Comparison of ENCODE assay signal across 8 cellular contexts in the genomic region with DNA sequence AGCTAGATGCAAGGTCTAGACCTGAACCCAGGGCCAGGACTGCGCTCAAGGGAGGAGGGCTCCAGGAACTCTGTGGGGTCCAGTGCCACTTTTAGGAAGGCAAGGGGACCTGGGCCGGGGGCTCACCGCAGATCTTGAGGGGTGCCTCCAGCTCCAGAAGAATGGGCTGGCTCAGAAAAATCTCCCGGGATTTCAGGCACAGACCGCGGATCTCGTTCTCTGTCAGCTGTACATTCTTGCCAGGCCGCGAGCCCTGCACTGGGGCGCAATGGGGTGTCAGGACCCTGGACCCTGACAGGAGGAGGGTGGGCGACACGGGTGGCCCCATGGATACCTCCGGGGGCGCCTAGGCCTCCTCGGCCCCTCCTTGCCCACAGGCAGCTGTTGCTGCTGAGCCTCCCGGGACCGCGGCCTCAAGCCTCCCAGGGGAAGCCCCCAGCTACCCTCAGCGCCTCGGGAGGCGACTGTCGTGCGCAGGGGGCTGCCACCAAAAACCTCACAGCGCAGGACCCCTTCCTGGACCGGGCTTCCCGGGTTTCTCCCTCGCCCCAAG. TPM values are rescaled to one million over a fixed set of nuclear protein-coding genes. Genes with fewer than 3 reads are reported as not detected.
DNase-seq lines count a peak whose midpoint lies in the region; ATAC-seq and TF ChIP-seq lines count a peak whose summit lies in the region.

No MANE protein-coding gene starts in this region.

- H3K9me3 ChIP-seq in right cardiac atrium (ENCODE audit: control insufficient read depth, low read length) = no peaks in the 10 kb centered on the region

- H3K4me3 Mint-ChIP-seq in activated B cell treated with CpG ODN at 0.5 μM for 24 hours = peak overlapping the region; percentile 86
- peak overlapping the region; percentile 86 for H3K4me3 Mint-ChIP-seq in stimulated activated effector memory CD8-positive, alpha-beta T cell treated with anti-CD3 and anti-CD28 coated beads, Interleukin-12 subunit alpha, Interleukin-12 subunit beta, amount 100 ng/mL, for 72 hours

- ATAC-seq in HG02642 (IDR thresholded peaks at IDR 0.05; ENCODE audit: poor library complexity, unreplicated experiment) = peak; percentile 29
- peak; percentile 16 for ATAC-seq in activated B cell treated with CpG ODN at 0.5 μM for 24 hours (ENCODE audit: low read depth)
- ATAC-seq in right cardiac atrium = peak; percentile 2 to 22
- peak; percentile 11 for ATAC-seq in stimulated activated effector memory CD8-positive, alpha-beta T cell treated with anti-CD3 and anti-CD28 coated beads, Interleukin-12 subunit alpha, Interleukin-12 subunit beta, amount 100 ng/mL, for 72 hours

- peaks cover 50% of the 10 kb centered on the region for H3K36me3 Mint-ChIP-seq in activated B cell treated with CpG ODN at 0.5 μM for 24 hours (ENCODE audit: low read depth)
- H3K36me3 Mint-ChIP-seq in stimulated activated effector memory CD8-positive, alpha-beta T cell treated with anti-CD3 and anti-CD28 coated beads, Interleukin-12 subunit alpha, Interleukin-12 subunit beta, amount 100 ng/mL, for 72 hours = peaks cover 73% of the 10 kb centered on the region

- CTCF ChIA-PET in activated B cell treated with CpG ODN at 0.5 μM for 24 hours (lab: Charles Lee) = interaction anchor here (1.0 to 5.7 kb wide), 21 partner anchors 9 to 107 kb away, joined by 3 to 53 read pairs (median 8); a partner anchor contains a TSS

- WGBS in right cardiac atrium = 4% methylated on average over 27 of the region's 27 CpGs

- no peak for TF ChIP-seq CTCF in GM06990 (IDR thresholded peaks at IDR 0.05; ENCODE audit: insufficient read depth, low read length, poor library complexity, severe bottlenecking)
- TF ChIP-seq CTCF in activated B cell treated with CpG ODN at 0.5 μM for 24 hours (IDR thresholded peaks at IDR 0.05) = no peak

- peak overlapping the region; percentile 90 for H3K4me3 ChIP-seq in GM06990 (replicated peaks; ENCODE audit: low read depth, low read length)
- H3K4me3 ChIP-seq in right cardiac atrium (ENCODE audit: low read length) = peak overlapping the region; percentile 80

- peak overlapping the region; percentile 81 for H3K27ac Mint-ChIP-seq in activated B cell treated with CpG ODN at 0.5 μM for 24 hours
- peak overlapping the region; percentile 64 for H3K27ac Mint-ChIP-seq in stimulated activated effector memory CD8-positive, alpha-beta T cell treated with anti-CD3 and anti-CD28 coated beads, Interleukin-12 subunit alpha, Interleukin-12 subunit beta, amount 100 ng/mL, for 72 hours

- H3K27ac ChIP-seq in right cardiac atrium (ENCODE audit: low read length) = peak overlapping the region; percentile 97

- DNase-seq in GM06990 (ENCODE audit: extremely low read depth, insufficient read length) (no peak), activated B cell treated with CpG ODN at 0.5 μM for 24 hours (no peak), right cardiac atrium (no peak), MV-4-11 (lab: John Stamatoyannopoulos, UW) (no peak), RPMI8226 (no peak), COR-L47 (lab: John Stamatoyannopoulos, UW) (no peak)
- DNase-seq in stimulated activated effector memory CD8-positive, alpha-beta T cell treated with anti-CD3 and anti-CD28 coated beads, Interleukin-12 subunit alpha, Interleukin-12 subunit beta, amount 100 ng/mL, for 72 hours (ENCODE audit: low spot score in 2 of 2) = no peak

- intact Hi-C loops in activated B cell treated with CpG ODN at 0.5 μM for 24 hours (cut with micrococcal nuclease) (loop anchor here (1.0 to 5.0 kb wide), 9 partner anchors 10 to 231 kb away; a partner anchor contains a TSS), right cardiac atrium (cut with DNase I) (loop anchor here in 2 of 4 donors (5.0 to 10.0 kb wide), 3 partner anchors 66 to 106 kb away; a partner anchor contains a TSS)

- peaks cover 74% of the 10 kb centered on the region for H3K4me1 Mint-ChIP-seq in activated B cell treated with CpG ODN at 0.5 μM for 24 hours
- H3K4me1 Mint-ChIP-seq in stimulated activated effector memory CD8-positive, alpha-beta T cell treated with anti-CD3 and anti-CD28 coated beads, Interleukin-12 subunit alpha, Interleukin-12 subunit beta, amount 100 ng/mL, for 72 hours = peaks cover 66% of the 10 kb centered on the region

- no peaks in the 10 kb centered on the region for H3K27me3 Mint-ChIP-seq in activated B cell treated with CpG ODN at 0.5 μM for 24 hours

- peaks cover 36% of the 10 kb centered on the region for H3K36me3 ChIP-seq in GM06990 (ENCODE audit: control insufficient read depth, insufficient read depth, low read length)

- POLR2A ChIA-PET in activated B cell treated with CpG ODN at 0.5 μM for 24 hours (lab: Charles Lee) = interaction anchor here (0.6 to 17.5 kb wide), 34 partner anchors 10 to 962 kb away, joined by 3 to 693 read pairs (median 8); a partner anchor contains a TSS

- H3K9me3 Mint-ChIP-seq in activated B cell treated with CpG ODN at 0.5 μM for 24 hours = no peaks in the 10 kb centered on the region
- H3K9me3 Mint-ChIP-seq in stimulated activated effector memory CD8-positive, alpha-beta T cell treated with anti-CD3 and anti-CD28 coated beads, Interleukin-12 subunit alpha, Interleukin-12 subunit beta, amount 100 ng/mL, for 72 hours = no peaks in the 10 kb centered on the region

- H3K27me3 ChIP-seq in GM06990 (replicated peaks; ENCODE audit: control insufficient read depth, insufficient read depth, low read length) (no peaks in the 10 kb centered on the region), right cardiac atrium (ENCODE audit: control insufficient read depth, insufficient read depth) (no peaks in the 10 kb centered on the region)

- peaks cover 6% of the 10 kb centered on the region for H3K4me1 ChIP-seq in right cardiac atrium (ENCODE audit: control insufficient read depth, insufficient read depth, low read length)

RNA-seq across cellular contexts. Expression of a gene that starts 0.6 kb away (rescaled TPM):
- total RNA-seq in activated B cell treated with CpG ODN at 0.5 μM for 24 hours = 349 and 354 TPM in 2 replicates
- total RNA-seq in right cardiac atrium = 10 to 100 TPM; 73.1 to 93.4 (median 79.1) TPM
- 79.4 TPM for polyA plus RNA-seq in right cardiac atrium

RNA-seq across cellular contexts. Expression of a gene that starts 2.9 kb away (rescaled TPM):
- total RNA-seq in activated B cell treated with CpG ODN at 0.5 μM for 24 hours (158 and 163 TPM in 2 replicates), right cardiac atrium (1 to 10 TPM in 3 of 4 donors, under 1 TPM in 1; 0.67 to 2.7 (median 1.8) TPM)
- polyA plus RNA-seq in right cardiac atrium = 0.86 TPM

RNA-seq across cellular contexts. Expression of a gene that starts 9.2 kb away (rescaled TPM):
- 30.4 and 35.2 TPM in 2 replicates for total RNA-seq in activated B cell treated with CpG ODN at 0.5 μM for 24 hours
- total RNA-seq in right cardiac atrium = 10 to 100 TPM in 1 of 4 donors, 1 to 10 TPM in 3; 7.9 to 11.7 (median 9.4) TPM
- polyA plus RNA-seq in right cardiac atrium = 7.3 TPM

RNA-seq across cellular contexts. Expression of a gene that starts 14.5 kb away (rescaled TPM):
- total RNA-seq in activated B cell treated with CpG ODN at 0.5 μM for 24 hours (5.7 and 6.3 TPM in 2 replicates), right cardiac atrium (10 to 100 TPM in 2 of 4 donors, 1 to 10 TPM in 2; 5.1 to 23.6 (median 9.3) TPM)
- 5.2 TPM for polyA plus RNA-seq in right cardiac atrium

RNA-seq across cellular contexts. Expression of a gene that starts 27.3 kb away (rescaled TPM):
- 66.9 and 74.5 TPM in 2 replicates for total RNA-seq in activated B cell treated with CpG ODN at 0.5 μM for 24 hours
- total RNA-seq in right cardiac atrium = 10 to 100 TPM; 29.0 to 31.3 (median 29.5) TPM
- polyA plus RNA-seq in right cardiac atrium = 39.6 TPM

Comparison
In these comparisons a context has a peak if more than half of its experiments do, and no peak if none do; other contexts are left out.
1. RNA of a gene that starts 2.9 kb away (total RNA-seq): 158 to 163 TPM in activated B cell treated with CpG ODN at 0.5 μM for 24 hours; 0.67 to 2.7 TPM in right cardiac atrium; every median in the first group is over 10 times any median in the second.
2. Peak in every context shown above with its lines, with median percentiles within 50 percentile points of each other: ATAC-seq.